In the genomic region with DNA sequence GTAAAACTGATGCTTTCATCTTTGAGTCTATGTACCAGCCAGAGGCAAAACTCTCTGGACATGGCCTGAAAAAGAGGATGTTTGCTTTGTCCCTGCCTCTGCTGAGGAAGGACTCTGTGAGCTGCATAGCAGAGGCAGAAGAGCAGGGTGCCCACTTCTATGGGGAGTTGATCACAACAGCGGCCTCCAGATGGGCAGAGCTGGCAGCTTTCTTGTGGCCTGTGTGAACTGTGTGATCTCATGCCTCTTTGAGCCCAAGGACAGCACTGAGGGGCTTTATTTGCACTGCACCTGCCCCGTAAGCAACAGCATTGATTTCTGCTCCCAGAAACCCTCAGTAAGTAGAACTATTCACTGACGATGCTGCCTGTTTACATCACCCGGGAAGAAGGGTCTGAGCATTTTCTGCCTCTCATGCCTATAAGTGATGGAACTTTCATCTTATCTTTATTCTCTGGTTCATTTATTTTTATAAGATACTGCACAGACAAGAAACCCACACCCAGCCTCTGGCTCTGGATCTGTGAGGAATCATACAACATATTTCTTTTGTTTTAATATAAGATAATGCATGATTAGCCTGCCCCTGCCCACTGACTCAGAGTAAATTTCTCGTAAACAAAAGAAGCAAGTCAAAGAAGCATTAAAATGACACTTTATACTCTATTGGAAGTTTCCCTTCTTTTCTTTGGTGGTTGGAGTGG, we compare ENCODE assay signal across 16 cellular contexts.
"Had no signal": no experiment of that assay in that cellular context is flagged by ENCODE, and none has a peak within 500 bp of the region (broad histone marks: within the 10 kb centered on the region; RNA-seq: fewer than 3 reads in every experiment).

No MANE protein-coding gene starts in this region.

- H3K4me3 ChIP-seq: heart right ventricle, lung, psoas muscle, testis, upper lobe of left lung had no signal

- H3K27me3 ChIP-seq: testis, upper lobe of left lung had no signal

- ATAC-seq: activated CD4-positive, CD25-positive, alpha-beta regulatory T cell treated with anti-CD3 and anti-CD28 coated beads, Interleukin-2, amount 50 U/mL, for 24 hours; activated naive CD8-positive, alpha-beta T cell treated with anti-CD3 and anti-CD28 coated beads, Interleukin-2, amount 50 U/mL, for 24 hours; effector memory CD8-positive, alpha-beta T cell; heart right ventricle; naive thymus-derived CD4-positive, alpha-beta T cell; psoas muscle; sciatic nerve; stimulated activated naive CD8-positive, alpha-beta T cell treated with anti-CD3 and anti-CD28 coated beads, Interleukin-15, Interleukin-2, amounts not matched to agents 100 U/mL and 50 U/mL, for 24 hours had no signal

- DNase-seq: activated CD4-positive, alpha-beta T cell treated with anti-CD3 and anti-CD28 coated beads, Interleukin-2, amount 50 U/mL, for 1 hour; activated naive CD4-positive, alpha-beta T cell; activated naive CD8-positive, alpha-beta T cell treated with anti-CD3 and anti-CD28 coated beads, Interleukin-2, amount 50 U/mL, for 24 hours; effector memory CD8-positive, alpha-beta T cell; foreskin melanocyte; heart right ventricle; naive thymus-derived CD4-positive, alpha-beta T cell; psoas muscle; stimulated activated naive CD8-positive, alpha-beta T cell treated with anti-CD3 and anti-CD28 coated beads, Interleukin-15, Interleukin-2, amounts not matched to agents 100 U/mL and 50 U/mL, for 24 hours; T-helper 1 cell; T1000; testis; upper lobe of left lung had no signal

- H3K9me3 ChIP-seq: testis, upper lobe of left lung had no signal

- H3K27ac ChIP-seq: heart right ventricle, psoas muscle, testis, upper lobe of left lung had no signal

- H3K4me1 ChIP-seq: heart right ventricle, psoas muscle, testis, upper lobe of left lung had no signal
